In genomic region chr3:25074151-25074550, GRCh38 we compare ENCODE assay signal across 2 cellular contexts.
TF ChIP-seq lines count a peak whose summit lies in the region.

No MANE protein-coding gene starts in this region.

TF ChIP-seq in SK-N-SH treated with all-trans-retinoic acid at 6 μM for 48 hours, 23 proteins besides CTCF, POLR2A, EP300 and RAD21 (continued from another document):
- TF ChIP-seq CREB5 (CRISPR knock-in tag; IDR thresholded peaks at IDR 0.05; ENCODE audit: low read depth): no peak
- no peak for TF ChIP-seq ESRRG (CRISPR knock-in tag; IDR thresholded peaks at IDR 0.05)
- TF ChIP-seq ZFP30 (CRISPR knock-in tag; IDR thresholded peaks at IDR 0.05): no peak
TF ChIP-seq in SK-N-SH treated with all-trans-retinoic acid at 6 μM for 48 hours: peak in this region for 0.

TF ChIP-seq in SK-N-SH, 30 proteins besides CTCF, POLR2A, EP300 and RAD21 (continued from another document):
- TF ChIP-seq REST (IDR thresholded peaks at IDR 0.05; ENCODE audit: low read depth, low read length) (no peak), NFIC (IDR thresholded peaks at IDR 0.05; ENCODE audit: borderline replicate concordance) (no peak), ELF1 (IDR thresholded peaks at IDR 0.05) (no peak), FOSL2 (IDR thresholded peaks at IDR 0.05; ENCODE audit: borderline replicate concordance, low read depth) (no peak)
